Comparison of ENCODE assay signal across 21 cellular contexts in the genomic region with DNA sequence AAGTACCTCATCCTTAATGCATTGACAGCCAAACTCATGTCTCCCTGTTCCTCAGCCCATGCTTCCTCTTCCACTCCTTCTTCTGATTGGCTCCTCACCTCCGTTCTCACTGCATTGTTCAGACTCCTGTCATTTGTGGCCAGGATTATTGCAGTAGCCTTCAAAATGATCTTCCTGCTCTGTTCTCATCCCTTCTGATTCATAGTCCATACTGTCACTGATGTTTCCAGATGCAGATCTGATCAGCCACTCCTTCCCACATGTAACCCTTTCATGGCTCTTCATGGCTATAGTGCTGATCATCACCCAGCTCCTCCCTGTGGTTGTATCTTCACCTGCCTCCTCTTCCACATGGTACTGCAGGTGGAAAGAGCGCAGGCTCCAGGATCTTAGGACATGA.
"Had no signal": no experiment of that assay in that cellular context is flagged by ENCODE, and none has a peak within 500 bp of the region (broad histone marks: within the 10 kb centered on the region; RNA-seq: fewer than 3 reads in every experiment).

No MANE protein-coding gene starts in this region.

- H3K9me3 Mint-ChIP-seq: activated naive CD4-positive, alpha-beta T cell treated with anti-CD3 and anti-CD28 coated beads for 36 hours; activated naive CD8-positive, alpha-beta T cell treated with anti-CD3 and anti-CD28 coated beads, Interleukin-2, amount 10 ng/mL, durations not matched to agents 7 days and 5 days; dendritic cell treated with granulocyte-macrophage colony-stimulating factor and Interleukin-4, amounts not matched to agents 40 ng/mL and 50 ng/mL, for 4 days; memory B cell; nephron; stimulated activated naive CD8-positive, alpha-beta T cell treated with anti-CD3 and anti-CD28 coated beads, Interleukin-15, amount 100 ng/mL, for 72 hours; WTC11 had no signal

- H3K4me3 Mint-ChIP-seq: activated CD4-positive, alpha-beta T cell treated with anti-CD3 and anti-CD28 coated beads for 36 hours; activated naive CD4-positive, alpha-beta T cell treated with anti-CD3 and anti-CD28 coated beads for 36 hours; activated naive CD8-positive, alpha-beta T cell treated with anti-CD3 and anti-CD28 coated beads, Interleukin-2, amount 10 ng/mL, durations not matched to agents 7 days and 5 days; dendritic cell treated with granulocyte-macrophage colony-stimulating factor and Interleukin-4, amounts not matched to agents 40 ng/mL and 50 ng/mL, for 4 days; memory B cell; nephron; stimulated activated naive CD8-positive, alpha-beta T cell treated with anti-CD3 and anti-CD28 coated beads, Interleukin-15, amount 100 ng/mL, for 72 hours; WTC11 had no signal

- H3K27me3 ChIP-seq: esophagus squamous epithelium, pancreas, right atrium auricular region, tibial nerve had no signal

- H3K27me3 Mint-ChIP-seq: activated CD4-positive, alpha-beta T cell treated with anti-CD3 and anti-CD28 coated beads for 36 hours; activated naive CD8-positive, alpha-beta T cell treated with anti-CD3 and anti-CD28 coated beads, Interleukin-2, amount 10 ng/mL, durations not matched to agents 7 days and 5 days; dendritic cell treated with granulocyte-macrophage colony-stimulating factor and Interleukin-4, amounts not matched to agents 40 ng/mL and 50 ng/mL, for 4 days; memory B cell; stimulated activated naive CD8-positive, alpha-beta T cell treated with anti-CD3 and anti-CD28 coated beads, Interleukin-15, amount 100 ng/mL, for 72 hours had no signal

- DNase-seq: activated CD4-positive, alpha-beta T cell treated with anti-CD3 and anti-CD28 coated beads for 36 hours; activated CD4-positive, alpha-beta T cell treated with anti-CD3 and anti-CD28 coated beads, Interleukin-2, amount 50 U/mL, for 48 hours; activated effector memory CD4-positive, alpha-beta T cell treated with Interleukin-2 at 50 U/mL for 16 hours; activated naive CD4-positive, alpha-beta T cell treated with anti-CD3 and anti-CD28 coated beads for 36 hours; activated naive CD8-positive, alpha-beta T cell treated with anti-CD3 and anti-CD28 coated beads, Interleukin-2, amount 10 ng/mL, durations not matched to agents 7 days and 5 days; activated T-cell treated with anti-CD3 and anti-CD28 coated beads, Interleukin-2, amount 50 U/mL, for 48 hours; amniotic stem cell; effector CD8-positive, alpha-beta T cell; esophagus squamous epithelium; left ventricle myocardium superior; pancreas; psoas muscle; stimulated activated naive CD8-positive, alpha-beta T cell treated with anti-CD3 and anti-CD28 coated beads, Interleukin-15, amount 100 ng/mL, for 72 hours; T-helper 1 cell; T-helper 9 cell had no signal

- ATAC-seq: activated CD4-positive, alpha-beta T cell treated with anti-CD3 and anti-CD28 coated beads for 36 hours; left ventricle myocardium superior; pancreas; psoas muscle; stimulated activated naive CD8-positive, alpha-beta T cell treated with anti-CD3 and anti-CD28 coated beads, Interleukin-15, amount 100 ng/mL, for 72 hours; WTC11 had no signal

- H3K4me1 Mint-ChIP-seq: nephron, WTC11 had no signal

- H3K27ac Mint-ChIP-seq: activated CD4-positive, alpha-beta T cell treated with anti-CD3 and anti-CD28 coated beads for 36 hours; activated naive CD4-positive, alpha-beta T cell treated with anti-CD3 and anti-CD28 coated beads for 36 hours; activated naive CD8-positive, alpha-beta T cell treated with anti-CD3 and anti-CD28 coated beads, Interleukin-2, amount 10 ng/mL, durations not matched to agents 7 days and 5 days; dendritic cell treated with granulocyte-macrophage colony-stimulating factor and Interleukin-4, amounts not matched to agents 40 ng/mL and 50 ng/mL, for 4 days; memory B cell; nephron; stimulated activated naive CD8-positive, alpha-beta T cell treated with anti-CD3 and anti-CD28 coated beads, Interleukin-15, amount 100 ng/mL, for 72 hours; WTC11 had no signal

- FAIRE-seq: pancreas had no signal

- H3K4me3 ChIP-seq: esophagus squamous epithelium, pancreas, psoas muscle, right atrium auricular region, tibial nerve had no signal
